In genomic region chr11:117829369-117829725, GRCh38 we compare ENCODE assay signal across 14 cellular contexts. TPM values are rescaled to one million over a fixed set of nuclear protein-coding genes. Genes with fewer than 3 reads are reported as not detected.
DNase-seq lines count a peak whose midpoint lies in the region; ATAC-seq, FAIRE-seq and TF ChIP-seq lines count a peak whose summit lies in the region.
"Had no signal": no experiment of that assay in that cellular context is flagged by ENCODE, and none has a peak within 500 bp of the region (broad histone marks: within the 10 kb centered on the region; RNA-seq: fewer than 3 reads in every experiment).

No MANE protein-coding gene starts in this region.

- 0 out of 2 replicates have a peak overlapping the region, but pooled peaks have one; percentile 8 for H2AFZ ChIP-seq in GM12878 (ENCODE audit: control insufficient read depth, low read depth, low read length)

- H3K4me2 ChIP-seq in GM12878 (ENCODE audit: control insufficient read depth, insufficient read depth), result no peak overlapping the region

- DNase-seq in heart right ventricle (no peak), Right ventricle myocardium superior (no peak), GM12878 (ENCODE audit: low read depth, low spot score) (no peak), mucosa of descending colon (peak in 2 of 3 donors; percentile 3 to 44)
- no peak for DNase-seq in stimulated activated naive CD4-positive, alpha-beta T cell treated with Interleukin-2 at 50 U/mL for 16 hours (lab: John Stamatoyannopoulos, UW)
- DNase-seq: NCI-H2171, nephron progenitor cell had no signal

- no TSS peak for BruUV-seq in GM12878 (replicated peaks; lab: Mats Ljungman, UMichigan)

- SMC1A ChIA-PET in GM12878 (lab: Charles Lee; ENCODE audit: uncharacterized antibody, unreplicated experiment), result interaction anchor here (0.6 to 9.6 kb wide), 4 partner anchors 11 to 224 kb away, joined by 3 to 98 read pairs (median 4); no protein-coding TSS in a partner anchor

- H3K27me3 ChIP-seq in heart right ventricle, result no peaks in the 10 kb centered on the region
- H3K27me3 ChIP-seq in GM12878 (replicated peaks in 1 of 2; ENCODE audit: control insufficient read depth in 2 of 2, insufficient read depth in 2 of 2, low read length in 1 of 2), result no peaks in the 10 kb centered on the region
- H3K27me3 ChIP-seq: BE2C had no signal

- no peak for TF ChIP-seq POLR2A in GM12878 (IDR thresholded peaks at IDR 0.05; ENCODE audit: low read depth, low read length)

- TF ChIP-seq RAD21 in GM12878 (IDR thresholded peaks at IDR 0.05; ENCODE audit: insufficient read depth, low read depth, low read length), result no peak

- ATAC-seq in heart right ventricle (peak in 1 of 8 donors; percentile 9), Right ventricle myocardium superior (ENCODE audit: poor library complexity) (no peak), GM12878 (peak; percentile 26), mucosa of descending colon (no peak), HG03457 (IDR thresholded peaks at IDR 0.05; ENCODE audit: unreplicated experiment) (no peak), HG03460 (IDR thresholded peaks at IDR 0.05; ENCODE audit: unreplicated experiment) (no peak), GM18858 (IDR thresholded peaks at IDR 0.05; ENCODE audit: unreplicated experiment) (no peak)

- in situ Hi-C loops in GM12878 (cut with MboI), result no loop called here

- TF ChIP-seq CTCF in heart right ventricle (IDR thresholded peaks at IDR 0.05) (no peak), GM12878 (IDR thresholded peaks at IDR 0.05 in 2 of 3, conservative IDR thresholded peaks at IDR 0.05 in 1 of 3; ENCODE audit: control insufficient read depth in 2 of 3, extremely low read depth in 1 of 3, insufficient read depth in 1 of 3, low read depth in 3 of 3, low read length in 3 of 3) (no peak), mucosa of descending colon (IDR thresholded peaks at IDR 0.05) (no peak)

- no peak for TF ChIP-seq EP300 in GM12878 (IDR thresholded peaks at IDR 0.05; ENCODE audit: borderline replicate concordance in 1 of 2, control insufficient read depth in 1 of 2, low read depth in 2 of 2, low read length in 2 of 2)

- H3K4me1 ChIP-seq in heart right ventricle, result peaks cover 8 to 66% (median 49%) of the 10 kb centered on the region in 9 donors
- peaks cover 11% of the 10 kb centered on the region for H3K4me1 ChIP-seq in GM12878 (ENCODE audit: control insufficient read depth, insufficient read depth, low read length)
- H3K4me1 ChIP-seq in mucosa of descending colon (ENCODE audit: low read depth), result peaks cover 13% of the 10 kb centered on the region

- POLR2A ChIA-PET in GM12878 (lab: Charles Lee), result interaction anchor here (1.3 kb wide), 1 partner anchor 118 kb away, joined by 5 read pairs; no protein-coding TSS in a partner anchor

- RAD21 ChIA-PET in GM12878 (lab: Charles Lee; ENCODE audit: unreplicated experiment), result interaction anchor here (0.8 to 22.6 kb wide), 4 partner anchors 12 to 219 kb away, joined by 3 to 393 read pairs (median 26); no protein-coding TSS in a partner anchor

- intact Hi-C loops in heart right ventricle (cut with DNase I) (no loop called here), Right ventricle myocardium superior (cut with DNase I) (no loop called here), GM12878 (cut with micrococcal nuclease; ENCODE audit: unreplicated experiment) (no loop called here), mucosa of descending colon (cut with DNase I, micrococcal nuclease) (loop anchor here in 1 of 2 donors (10.0 kb wide), 1 partner anchor 125 kb away; no protein-coding TSS in a partner anchor)

- no peaks in the 10 kb centered on the region for H4K20me1 ChIP-seq in GM12878 (ENCODE audit: control insufficient read depth, insufficient read depth)

- peak overlapping the region in 7 of 10 donors; percentile 5 to 50 (median 35) for H3K27ac ChIP-seq in heart right ventricle
- H3K27ac ChIP-seq in GM12878 (ENCODE audit: control insufficient read depth, insufficient read depth), result no peak overlapping the region

- CTCF ChIA-PET in GM12878 (lab: Yijun Ruan, JAX), result interaction anchor here (0.7 to 16.0 kb wide), 6 partner anchors 12 to 118 kb away, joined by 3 to 503 read pairs (median 13); no protein-coding TSS in a partner anchor

- WGBS in heart right ventricle, 2 donors, result 64 to 83% methylated on average over 7 of the region's 7 CpGs
- 24% methylated on average over 7 of the region's 7 CpGs for WGBS in GM12878 (ENCODE audit: insufficient coverage, insufficient replicate concordance, low lambda C conversion rate, missing lambda C conversion rate)

- H3K36me3 ChIP-seq in heart right ventricle, result peaks cover 0 to 13% (median 0%) of the 10 kb centered on the region in 9 donors
- H3K36me3 ChIP-seq in GM12878 (ENCODE audit: control insufficient read depth in 2 of 2, insufficient read depth in 2 of 2, low read length in 1 of 2), result no peaks in the 10 kb centered on the region
- no peaks in the 10 kb centered on the region for H3K36me3 ChIP-seq in mucosa of descending colon (ENCODE audit: low read depth)
- H3K36me3 ChIP-seq: BE2C had no signal

- no peak for FAIRE-seq in GM12878 (lab: Jason Lieb, UNC)
- FAIRE-seq: G401.6 had no signal

- no peak overlapping the region for H3K9ac ChIP-seq in GM12878 (ENCODE audit: control insufficient read depth, insufficient read depth, low read length)

- no peak overlapping the region for H3K4me3 ChIP-seq in heart right ventricle
- H3K4me3 ChIP-seq in GM12878, result no peak overlapping the region
- no peak overlapping the region for H3K4me3 ChIP-seq in mucosa of descending colon

- H3K9me3 ChIP-seq in heart right ventricle (no peaks in the 10 kb centered on the region), GM12878 (replicated peaks; ENCODE audit: control insufficient read depth, insufficient read depth, low read length) (no peaks in the 10 kb centered on the region), mucosa of descending colon (no peaks in the 10 kb centered on the region)
- H3K9me3 ChIP-seq: BE2C had no signal

- no peaks in the 10 kb centered on the region for H3K79me2 ChIP-seq in GM12878 (ENCODE audit: control insufficient read depth, insufficient read depth, low read length)

RNA-seq across cellular contexts. Expression of gene FXYD2, which starts 4.8 kb away (rescaled TPM):
- total RNA-seq in heart right ventricle (1 to 10 TPM in 7 of 10 donors, under 1 TPM in 3; 0.40 to 3.2 (median 1.4) TPM), Right ventricle myocardium superior (1.4 TPM), GM12878 (2014; rRNA removed) (3.6 and 3.8 TPM in 2 replicates), GM12878 (2014; rRNA removed; fragmentation: Illumina TruSeq; extraction: Trizol) (1.2 and 1.5 TPM in 2 replicates), GM12878 (2021) (1.8 and 2.0 TPM in 2 replicates), mucosa of descending colon (1 to 10 TPM; 1.2 to 9.1 (median 1.5) TPM)
- polyA plus RNA-seq in heart right ventricle (1 to 10 TPM; 1.9 to 6.0 TPM), GM12878 (2011; rRNA removed) (3.2 and 4.5 TPM in 2 replicates), GM12878 (2014; fragmentation: Illumina TruSeq; extraction: Trizol) (1.9 TPM in 1 of 2 replicates, not detected in the other), GM12878 (2014; fragmentation: Nextera tagmentation; extraction: Ambion mirVana) (1 to 10 TPM; 1.6 to 1.9 TPM), GM12878 (2014; rRNA removed) (2.0 and 2.9 TPM in 2 replicates), GM12878 (2016; fragmentation: Nextera tagmentation; extraction: Ambion mirVana) (1 to 10 TPM; 3.3 to 4.1 TPM)
- 0.56 and 0.64 TPM in 2 replicates for total RNA-seq in GM12878 (2013; cell fraction: nucleolus; rRNA removed)
- polyA plus RNA-seq in GM12878 (2011; ENCODE audit: low read depth), result 3.6 TPM
- polyA plus RNA-seq in GM12878 (2011; cell fraction: cytosol; rRNA removed), result 9.8 TPM in 2 replicates
- polyA plus RNA-seq in GM12878 (2011; cell fraction: nucleus; rRNA removed), result 2.4 and 8.4 TPM in 2 replicates
- 4.5 and 6.7 TPM in 2 replicates for polyA plus RNA-seq in GM12878 (2012)
- polyA minus RNA-seq in GM12878 (2011; rRNA and poly(A)+ RNA removed), result 2.9 and 5.7 TPM in 2 replicates
- not detected in 2 replicates for polyA minus RNA-seq in GM12878 (2011; cell fraction: cytosol; rRNA and poly(A)+ RNA removed)
- 1.5 and 1.9 TPM in 2 replicates for polyA minus RNA-seq in GM12878 (2011; cell fraction: nucleus; rRNA and poly(A)+ RNA removed)
- total RNA-seq: RPMI7951 had no signal

RNA-seq across cellular contexts. Expression of gene DSCAML1, which starts 32.3 kb away (rescaled TPM):
- total RNA-seq in heart right ventricle (1 to 10 TPM in 3 of 10 donors, under 1 TPM in 7; 0.23 to 1.5 (median 0.57) TPM), Right ventricle myocardium superior (0.83 TPM), GM12878 (2014; rRNA removed) (0.06 and 0.11 TPM in 2 replicates), GM12878 (2014; rRNA removed; fragmentation: Illumina TruSeq; extraction: Trizol) (0.05 and 0.09 TPM in 2 replicates), GM12878 (2021) (0.13 TPM in 2 replicates), mucosa of descending colon (1 to 10 TPM; 5.0 to 5.5 (median 5.3) TPM)
- polyA plus RNA-seq in heart right ventricle (under 1 TPM; 0.16 to 0.88 TPM), GM12878 (2011; rRNA removed) (0.18 and 0.20 TPM in 2 replicates), GM12878 (2014; fragmentation: Illumina TruSeq; extraction: Trizol) (0.06 and 0.11 TPM in 2 replicates), GM12878 (2014; fragmentation: Nextera tagmentation; extraction: Ambion mirVana) (under 1 TPM in 1 of 2 experiments, not detected in 1; 0.03 TPM), GM12878 (2014; rRNA removed) (0.06 and 0.10 TPM in 2 replicates), GM12878 (2016; fragmentation: Nextera tagmentation; extraction: Ambion mirVana) (under 1 TPM; 0.03 TPM)
- 0.48 and 1.6 TPM in 2 replicates for total RNA-seq in GM12878 (2013; cell fraction: nucleolus; rRNA removed)
- polyA plus RNA-seq in GM12878 (2011; ENCODE audit: low read depth), result 0.03 TPM
- polyA plus RNA-seq in GM12878 (2011; cell fraction: cytosol; rRNA removed), result 0.39 and 0.47 TPM in 2 replicates
- polyA plus RNA-seq in GM12878 (2011; cell fraction: nucleus; rRNA removed), result 1.5 TPM in 2 replicates
- polyA plus RNA-seq in GM12878 (2012), result 0.15 and 0.39 TPM in 2 replicates
- polyA minus RNA-seq in GM12878 (2011; rRNA and poly(A)+ RNA removed), result 0.26 and 0.80 TPM in 2 replicates
- 0.27 TPM in 1 of 2 replicates, not detected in the other for polyA minus RNA-seq in GM12878 (2011; cell fraction: cytosol; rRNA and poly(A)+ RNA removed)
- 2.3 and 3.7 TPM in 2 replicates for polyA minus RNA-seq in GM12878 (2011; cell fraction: nucleus; rRNA and poly(A)+ RNA removed)
- total RNA-seq: activated T-helper 2 cell treated with anti-CD3 and anti-CD28 coated beads, Interferon-gamma antibody, Interleukin-2, Interleukin-4, amounts not matched to agents 10 μg/mL and 5 μg/mL and 100 μg/mL, durations not matched to agents 14 hours and 24 hours and 36 hours; RPMI7951 had no signal

RNA-seq across cellular contexts. Expression of gene FXYD6, which starts 47.1 kb away (rescaled TPM):
- total RNA-seq in heart right ventricle, result 10 to 100 TPM; 22.0 to 42.5 (median 30.4) TPM
- polyA plus RNA-seq in heart right ventricle, result 10 to 100 TPM; 62.3 to 65.2 TPM
- 34.6 TPM for total RNA-seq in Right ventricle myocardium superior
- total RNA-seq in GM12878 (2013; cell fraction: nucleolus; rRNA removed), result 0.27 TPM in 1 of 2 replicates, not detected in the other
- 0.11 and 0.27 TPM in 2 replicates for total RNA-seq in GM12878 (2014; rRNA removed)
- total RNA-seq in GM12878 (2014; rRNA removed; fragmentation: Illumina TruSeq; extraction: Trizol), result 0.09 TPM in 1 of 2 replicates, not detected in the other
- total RNA-seq in GM12878 (2021), result 0.10 and 0.93 TPM in 2 replicates
- polyA plus RNA-seq in GM12878 (2011; ENCODE audit: low read depth), result not detected
- 2.0 and 2.1 TPM in 2 replicates for polyA plus RNA-seq in GM12878 (2011; rRNA removed)
- polyA plus RNA-seq in GM12878 (2011; cell fraction: cytosol; rRNA removed), result 2.2 and 2.8 TPM in 2 replicates
- polyA plus RNA-seq in GM12878 (2011; cell fraction: nucleus; rRNA removed), result 2.2 and 3.1 TPM in 2 replicates
- 0.42 and 0.62 TPM in 2 replicates for polyA plus RNA-seq in GM12878 (2012)
- 0.46 and 1.2 TPM in 2 replicates for polyA plus RNA-seq in GM12878 (2014; fragmentation: Illumina TruSeq; extraction: Trizol)
- under 1 TPM; 0.16 to 0.29 TPM for polyA plus RNA-seq in GM12878 (2014; fragmentation: Nextera tagmentation; extraction: Ambion mirVana)
- 0.42 and 0.88 TPM in 2 replicates for polyA plus RNA-seq in GM12878 (2014; rRNA removed)
- polyA plus RNA-seq in GM12878 (2016; fragmentation: Nextera tagmentation; extraction: Ambion mirVana), result not detected
- polyA minus RNA-seq in GM12878 (2011; rRNA and poly(A)+ RNA removed), result 1.5 and 4.3 TPM in 2 replicates
- not detected in 2 replicates for polyA minus RNA-seq in GM12878 (2011; cell fraction: cytosol; rRNA and poly(A)+ RNA removed)
- polyA minus RNA-seq in GM12878 (2011; cell fraction: nucleus; rRNA and poly(A)+ RNA removed), result 0.96 and 1.9 TPM in 2 replicates
- 100 to 1,000 TPM in 1 of 3 donors, 10 to 100 TPM in 2; 10.2 to 246 (median 15.9) TPM for total RNA-seq in mucosa of descending colon

Comparison
In these comparisons a context has a peak if more than half of its experiments do, and no peak if none do; other contexts are left out.
1. DNase-seq: peak in mucosa of descending colon (2 of 3); none in heart right ventricle (0 of 2), Right ventricle myocardium superior (single experiment), GM12878 (single experiment) and stimulated activated naive CD4-positive, alpha-beta T cell treated with Interleukin-2 at 50 U/mL for 16 hours (single experiment).
2. RNA of gene FXYD6, which starts 47.1 kb away (total RNA-seq): 34.6 TPM in Right ventricle myocardium superior (single experiment), 22.0 to 42.5 TPM in heart right ventricle and 10.2 to 246 TPM in mucosa of descending colon; 0.09 to 0.93 TPM in GM12878; every median in the first group is over 4 times any median in the second.